Comparison of ENCODE assay signal across 15 cellular contexts in genomic region chr1:156959414-156959813, GRCh38. TPM values are rescaled to one million over a fixed set of nuclear protein-coding genes. Genes with fewer than 3 reads are reported as not detected.
DNase-seq lines count a peak whose midpoint lies in the region; ATAC-seq and TF ChIP-seq lines count a peak whose summit lies in the region.
"Had no signal": no experiment of that assay in that cellular context is flagged by ENCODE, and none has a peak within 500 bp of the region (broad histone marks: within the 10 kb centered on the region; RNA-seq: fewer than 3 reads in every experiment).

No MANE protein-coding gene starts in this region.

- H3K36me3 ChIP-seq in HEK293 (ENCODE audit: control insufficient read depth in 2 of 2, insufficient read depth in 1 of 2, low read length in 2 of 2) (peaks cover 9 to 89% of the 10 kb centered on the region in 2 experiments), heart right ventricle (peaks cover 0 to 100% (median 58%) of the 10 kb centered on the region in 9 donors)

- intact Hi-C loops in heart right ventricle (cut with DNase I), result no loop called here

- POLR2A ChIA-PET in HEK293 (lab: Yijun Ruan, JAX), result no interaction called here

- TF ChIP-seq CTCF in AG10803 (conservative IDR thresholded peaks at IDR 0.05; ENCODE audit: low read length), result no peak
- no peak for TF ChIP-seq CTCF in HEK293 (tag by site-specific recombination; IDR thresholded peaks at IDR 0.05)
- no peak for TF ChIP-seq CTCF in foreskin fibroblast (IDR thresholded peaks at IDR 0.05; ENCODE audit: low read depth, low read length)
- TF ChIP-seq CTCF in heart right ventricle (IDR thresholded peaks at IDR 0.05), result no peak

- no peak for ATAC-seq in heart right ventricle
- ATAC-seq: T-helper 17 cell had no signal

- DNase-seq in AG10803 (ENCODE audit: low read depth), result peak; percentile 50
- peak; percentile 65 for DNase-seq in NCI-H69 (lab: John Stamatoyannopoulos, UW)
- peak; percentile 77 to 79 for DNase-seq in foreskin fibroblast
- DNase-seq in COLO829 (ENCODE audit: low spot score), result no peak
- no peak for DNase-seq in stimulated activated CD8-positive, alpha-beta memory T cell treated with anti-CD3 and anti-CD28 coated beads, Interleukin-4, amount 100 ng/mL, for 48 hours
- DNase-seq in iPS-NIHi7 (ENCODE audit: extremely low spot score), result no peak
- no peak for DNase-seq in heart right ventricle
- DNase-seq: activated naive CD4-positive, alpha-beta T cell treated with anti-CD3 and anti-CD28 coated beads for 36 hours; NCI-H1105 treated with DMSO at 0.1 percent for 48 hours; Peyer's patch; stimulated activated CD4-positive, alpha-beta T cell treated with anti-CD3 and anti-CD28 coated beads, Interleukin-4, amount 100 ng/mL, for 24 hours; T-helper 17 cell had no signal

- H3K27ac ChIP-seq in HEK293 (ENCODE audit: extremely low read depth, low read depth, low read length) (no peak overlapping the region), heart right ventricle (no peak overlapping the region)
- H3K27ac ChIP-seq: esophagus muscularis mucosa, Peyer's patch had no signal

- no peaks in the 10 kb centered on the region for H3K4me1 ChIP-seq in HEK293 (ENCODE audit: control insufficient read depth, insufficient read depth, low read length)
- peaks cover 0 to 17% (median 0%) of the 10 kb centered on the region in 9 donors for H3K4me1 ChIP-seq in heart right ventricle
- H3K4me1 ChIP-seq: esophagus muscularis mucosa, Peyer's patch had no signal

- H3K4me3 ChIP-seq in AG10803 (ENCODE audit: low read length), result no peak overlapping the region
- H3K4me3 ChIP-seq in HEK293 (ENCODE audit: low read depth, low read length), result no peak overlapping the region
- no peak overlapping the region for H3K4me3 ChIP-seq in foreskin fibroblast (ENCODE audit: low read depth in 1 of 2, low read length in 2 of 2)
- H3K4me3 ChIP-seq in heart right ventricle, result no peak overlapping the region
- H3K4me3 ChIP-seq: esophagus muscularis mucosa, Peyer's patch had no signal

- 86 to 88% methylated on average over 2 of the region's 2 CpGs for WGBS in heart right ventricle, 2 donors

- no peaks in the 10 kb centered on the region for H3K27me3 ChIP-seq in heart right ventricle
- H3K27me3 ChIP-seq: esophagus muscularis mucosa, Peyer's patch had no signal

- no peaks in the 10 kb centered on the region for H3K9me3 ChIP-seq in HEK293 (ENCODE audit: control insufficient read depth, insufficient read depth, low read depth, low read length)
- no peaks in the 10 kb centered on the region for H3K9me3 ChIP-seq in heart right ventricle
- H3K9me3 ChIP-seq: esophagus muscularis mucosa, Peyer's patch had no signal

- CTCF ChIA-PET in HEK293 (lab: Yijun Ruan, JAX), result interaction anchor here (0.6 to 1.3 kb wide), 3 partner anchors 9 to 237 kb away, joined by 3 read pairs; no protein-coding TSS in a partner anchor

TF ChIP-seq in HEK293, 187 proteins besides CTCF, POLR2A, EP300 and RAD21 (continues in another document):
- TF ChIP-seq ZSCAN4 (tag by site-specific recombination; IDR thresholded peaks at IDR 0.05), result no peak
- peak; percentile 75 for TF ChIP-seq SETDB1 (IDR thresholded peaks at IDR 0.05; ENCODE audit: insufficient read length, low read length)
- no peak for TF ChIP-seq ZNF843 (tag by site-specific recombination; IDR thresholded peaks at IDR 0.05)
- peak; percentile 46; the same call in 1 of the 2 replicates for TF ChIP-seq ZBTB17 (tag by site-specific recombination; IDR thresholded peaks at IDR 0.05)
- TF ChIP-seq ZNF366 (tag by site-specific recombination; conservative IDR thresholded peaks at IDR 0.05), result no peak
- 0 out of 2 replicates have a peak, but pooled peaks have one; percentile 15 for TF ChIP-seq ZNF629 (tag by site-specific recombination; IDR thresholded peaks at IDR 0.05)
- no peak for TF ChIP-seq ZNF146 (tag by site-specific recombination; IDR thresholded peaks at IDR 0.05)
- TF ChIP-seq SP2 (tag by site-specific recombination; IDR thresholded peaks at IDR 0.05), result peak; percentile 37; the same call in 1 of the 2 replicates
- peak; percentile 81 for TF ChIP-seq FEZF1 (tag by site-specific recombination; IDR thresholded peaks at IDR 0.05)
- TF ChIP-seq ZNF558 (tag by site-specific recombination; IDR thresholded peaks at IDR 0.05), result peak; percentile 79
- no peak for TF ChIP-seq BCL11B (tag by site-specific recombination; IDR thresholded peaks at IDR 0.05; ENCODE audit: low read depth)
- no peak for TF ChIP-seq GLI4 (tag by site-specific recombination; IDR thresholded peaks at IDR 0.05)
- peak; percentile 52; the same call in 1 of the 2 replicates for TF ChIP-seq PRDM1 (tag by site-specific recombination; IDR thresholded peaks at IDR 0.05)
- no peak for TF ChIP-seq PRDM4 (tag by site-specific recombination; IDR thresholded peaks at IDR 0.05)
- no peak for TF ChIP-seq ZNF596 (tag by site-specific recombination; IDR thresholded peaks at IDR 0.05)
- no peak for TF ChIP-seq ZBTB48 (tag by site-specific recombination; IDR thresholded peaks at IDR 0.05)
- TF ChIP-seq ZNF280D (tag by site-specific recombination; IDR thresholded peaks at IDR 0.05), result no peak
- TF ChIP-seq IKZF3 (tag by site-specific recombination; IDR thresholded peaks at IDR 0.05), result no peak
- peak; percentile 45; the same call in 1 of the 2 replicates for TF ChIP-seq OSR2 (tag by site-specific recombination; IDR thresholded peaks at IDR 0.05)
- no peak for TF ChIP-seq ZNF585B (tag by site-specific recombination; IDR thresholded peaks at IDR 0.05)
- no peak for TF ChIP-seq ZNF707 (tag by site-specific recombination; IDR thresholded peaks at IDR 0.05)
- no peak for TF ChIP-seq ZBTB1 (tag by site-specific recombination; IDR thresholded peaks at IDR 0.05)
- TF ChIP-seq SP7 (tag by site-specific recombination; IDR thresholded peaks at IDR 0.05), result peak; percentile 59; the same call in 1 of the 2 replicates

RNA-seq across cellular contexts. Expression of gene LRRC71, which starts 39.0 kb away (rescaled TPM):
- total RNA-seq in heart right ventricle, result under 1 TPM in 3 of 10 donors, not detected in 7; 0.15 to 0.38 (median 0.35) TPM
- under 1 TPM; 0.06 to 0.51 TPM for polyA plus RNA-seq in heart right ventricle
- total RNA-seq: activated naive CD4-positive, alpha-beta T cell treated with anti-CD3 and anti-CD28 coated beads for 36 hours; esophagus muscularis mucosa; Peyer's patch; renal cortical epithelial cell; T-helper 17 cell had no signal

Comparison
In these comparisons a context has a peak if more than half of its experiments do, and no peak if none do; other contexts are left out.
1. DNase-seq: peak in AG10803 (single experiment), NCI-H69 (single experiment) and foreskin fibroblast (2 of 2); none in COLO829 (single experiment), stimulated activated CD8-positive, alpha-beta memory T cell treated with anti-CD3 and anti-CD28 coated beads, Interleukin-4, amount 100 ng/mL, for 48 hours (single experiment), iPS-NIHi7 (single experiment) and heart right ventricle (0 of 2).